Comparison of ENCODE assay signal across 8 cellular contexts in genomic region chr14:52272375-52272774, GRCh38. TPM values are rescaled to one million over a fixed set of nuclear protein-coding genes. Genes with fewer than 3 reads are reported as not detected.
A peak's percentile ranks its signal among the peaks of the same experiment; 100 is the strongest.
DNase-seq lines count a peak whose midpoint lies in the region; ATAC-seq lines count a peak whose summit lies in the region.
"Had no signal": no experiment of that assay in that cellular context is flagged by ENCODE, and none has a peak within 500 bp of the region (broad histone marks: within the 10 kb centered on the region; RNA-seq: fewer than 3 reads in every experiment).

No MANE protein-coding gene starts in this region.

- no peaks in the 10 kb centered on the region for H3K9me3 Mint-ChIP-seq in natural killer cell treated with Interleukin-12 subunit alpha and Interleukin-12 subunit beta and Interleukin-15 and Interleukin-18, amount 100 ng/mL, for 72 hours
- H3K9me3 Mint-ChIP-seq in activated naive CD8-positive, alpha-beta T cell treated with anti-CD3 and anti-CD28 coated beads, Interleukin-2, amount 50 U/mL, for 24 hours: no peaks in the 10 kb centered on the region

- H3K36me3 Mint-ChIP-seq in natural killer cell treated with Interleukin-12 subunit alpha and Interleukin-12 subunit beta and Interleukin-15 and Interleukin-18, amount 100 ng/mL, for 72 hours: peaks cover 8% of the 10 kb centered on the region
- no peaks in the 10 kb centered on the region for H3K36me3 Mint-ChIP-seq in activated naive CD8-positive, alpha-beta T cell treated with anti-CD3 and anti-CD28 coated beads, Interleukin-2, amount 50 U/mL, for 24 hours (ENCODE audit: low read depth)

- peaks cover 59 to 80% of the 10 kb centered on the region in 2 donors for H3K4me1 Mint-ChIP-seq in natural killer cell treated with Interleukin-12 subunit alpha and Interleukin-12 subunit beta and Interleukin-15 and Interleukin-18, amount 100 ng/mL, for 72 hours (ENCODE audit: low read depth in 2 of 2)
- H3K4me1 Mint-ChIP-seq in activated naive CD8-positive, alpha-beta T cell treated with anti-CD3 and anti-CD28 coated beads, Interleukin-2, amount 50 U/mL, for 24 hours: peaks cover 27% of the 10 kb centered on the region

- no peaks in the 10 kb centered on the region for H3K36me3 ChIP-seq in KOPT-K1 (ENCODE audit: insufficient read depth, low read length)

- peaks cover 20% of the 10 kb centered on the region for H3K9me3 ChIP-seq in KOPT-K1 (ENCODE audit: insufficient read depth, low read length, poor library complexity, severe bottlenecking)

- peak overlapping the region; percentile 92 to 94 for H3K27ac Mint-ChIP-seq in natural killer cell treated with Interleukin-12 subunit alpha and Interleukin-12 subunit beta and Interleukin-15 and Interleukin-18, amount 100 ng/mL, for 72 hours
- H3K27ac Mint-ChIP-seq in activated naive CD8-positive, alpha-beta T cell treated with anti-CD3 and anti-CD28 coated beads, Interleukin-2, amount 50 U/mL, for 24 hours: no peak overlapping the region

- peak; percentile 37 to 48 for ATAC-seq in natural killer cell treated with Interleukin-12 subunit alpha and Interleukin-12 subunit beta and Interleukin-15 and Interleukin-18, amount 100 ng/mL, for 72 hours
- no peak for ATAC-seq in activated naive CD8-positive, alpha-beta T cell treated with anti-CD3 and anti-CD28 coated beads, Interleukin-2, amount 50 U/mL, for 24 hours

- peak overlapping the region; percentile 70 for H3K4me3 Mint-ChIP-seq in natural killer cell treated with Interleukin-12 subunit alpha and Interleukin-12 subunit beta and Interleukin-15 and Interleukin-18, amount 100 ng/mL, for 72 hours
- H3K4me3 Mint-ChIP-seq in activated naive CD8-positive, alpha-beta T cell treated with anti-CD3 and anti-CD28 coated beads, Interleukin-2, amount 50 U/mL, for 24 hours: no peak overlapping the region

- H3K27me3 Mint-ChIP-seq in natural killer cell treated with Interleukin-12 subunit alpha and Interleukin-12 subunit beta and Interleukin-15 and Interleukin-18, amount 100 ng/mL, for 72 hours: no peaks in the 10 kb centered on the region
- H3K27me3 Mint-ChIP-seq in activated naive CD8-positive, alpha-beta T cell treated with anti-CD3 and anti-CD28 coated beads, Interleukin-2, amount 50 U/mL, for 24 hours: peaks cover 28% of the 10 kb centered on the region

- DNase-seq in GM03348 (ENCODE audit: low spot score) (peak; percentile 61), amniotic epithelial cell (ENCODE audit: low read depth) (peak; percentile 43), DMS153 (lab: John Stamatoyannopoulos, UW) (no peak), pons (ENCODE audit: low spot score) (no peak)
- DNase-seq in natural killer cell treated with Interleukin-12 subunit alpha and Interleukin-12 subunit beta and Interleukin-15 and Interleukin-18, amount 100 ng/mL, for 72 hours (ENCODE audit: low spot score): peak; percentile 68
- DNase-seq in activated naive CD8-positive, alpha-beta T cell treated with anti-CD3 and anti-CD28 coated beads, Interleukin-2, amount 50 U/mL, for 24 hours: no peak

- H3K27ac ChIP-seq in KOPT-K1 (ENCODE audit: low read depth, low read length, poor library complexity, severe bottlenecking): peak overlapping the region; percentile 12
- H3K27ac ChIP-seq: KMS-11 had no signal

RNA-seq across cellular contexts. Expression of gene PTGDR, which starts 4.9 kb away (rescaled TPM):
- 1 to 10 TPM; 3.8 to 4.5 TPM for total RNA-seq in natural killer cell treated with Interleukin-12 subunit alpha and Interleukin-12 subunit beta and Interleukin-15 and Interleukin-18, amount 100 ng/mL, for 72 hours

RNA-seq across cellular contexts. Expression of gene PTGER2, which starts 41.7 kb away (rescaled TPM):
- 10 to 100 TPM; 94.5 to 96.0 TPM for total RNA-seq in natural killer cell treated with Interleukin-12 subunit alpha and Interleukin-12 subunit beta and Interleukin-15 and Interleukin-18, amount 100 ng/mL, for 72 hours

Comparison
In these comparisons a context has a peak if more than half of its experiments do, and no peak if none do; other contexts are left out.
1. DNase-seq: peak in GM03348 (single experiment), amniotic epithelial cell (single experiment) and natural killer cell treated with Interleukin-12 subunit alpha and Interleukin-12 subunit beta and Interleukin-15 and Interleukin-18, amount 100 ng/mL, for 72 hours (single experiment); none in DMS153 (single experiment), pons (single experiment) and activated naive CD8-positive, alpha-beta T cell treated with anti-CD3 and anti-CD28 coated beads, Interleukin-2, amount 50 U/mL, for 24 hours (single experiment).